20 cellular contexts compared by ENCODE assay signal in genomic region chr9:128901379-128901778, GRCh38. TPM values are rescaled to one million over a fixed set of nuclear protein-coding genes. Genes with fewer than 3 reads are reported as not detected.
A peak's percentile ranks its signal among the peaks of the same experiment; 100 is the strongest.
DNase-seq lines count a peak whose midpoint lies in the region; ATAC-seq, FAIRE-seq and TF ChIP-seq lines count a peak whose summit lies in the region.
"Had no signal": no experiment of that assay in that cellular context is flagged by ENCODE, and none has a peak within 500 bp of the region (broad histone marks: within the 10 kb centered on the region; RNA-seq: fewer than 3 reads in every experiment).

No MANE protein-coding gene starts in this region.

- FAIRE-seq in GM19239 (lab: Jason Lieb, UNC) = no peak
- FAIRE-seq: astrocyte, GM18507, kidney had no signal

- peaks cover 72% of the 10 kb centered on the region for H3K4me1 ChIP-seq in effector memory CD4-positive, alpha-beta T cell (ENCODE audit: control insufficient read depth, insufficient read depth, low read length, poor library complexity, severe bottlenecking)
- H3K4me1 ChIP-seq in stomach = peaks cover 22 to 69% (median 45%) of the 10 kb centered on the region in 4 donors

- H3K4me3 ChIP-seq in SU-DHL-6 (ENCODE audit: insufficient read depth, low read length, poor library complexity, severe bottlenecking) (no peak overlapping the region), stomach (no peak overlapping the region)
- no peak overlapping the region for H3K4me3 ChIP-seq in effector memory CD4-positive, alpha-beta T cell (ENCODE audit: insufficient read depth, low read depth, low read length, poor library complexity, severe bottlenecking)

- H3F3A ChIP-seq in SU-DHL-6 (ENCODE audit: insufficient read depth) = no peaks in the 10 kb centered on the region

- H3K9ac ChIP-seq in SU-DHL-6 (ENCODE audit: low read length) = peak overlapping the region; percentile 51

- peak overlapping the region; percentile 97 for H3K27ac Mint-ChIP-seq in T-helper 1 cell treated with Interleukin-12 subunit alpha and Interleukin-12 subunit beta and Interleukin-4 antibody, amounts not matched to agents 30 μg/mL and 1 μg/mL, for 36 hours
- H3K27ac Mint-ChIP-seq: nephron had no signal

- H3K9me3 Mint-ChIP-seq in T-helper 1 cell treated with Interleukin-12 subunit alpha and Interleukin-12 subunit beta and Interleukin-4 antibody, amounts not matched to agents 30 μg/mL and 1 μg/mL, for 36 hours = no peaks in the 10 kb centered on the region
- H3K9me3 Mint-ChIP-seq: nephron had no signal

- H3K4me1 Mint-ChIP-seq in T-helper 1 cell treated with Interleukin-12 subunit alpha and Interleukin-12 subunit beta and Interleukin-4 antibody, amounts not matched to agents 30 μg/mL and 1 μg/mL, for 36 hours (ENCODE audit: low read depth) = peaks cover 53% of the 10 kb centered on the region

- no peak for TF ChIP-seq EP300 in stomach (IDR thresholded peaks at IDR 0.05)

- peak overlapping the region; percentile 76 for H3K27ac ChIP-seq in SU-DHL-6 (ENCODE audit: low read depth, low read length)
- peak overlapping the region; percentile 82 for H3K27ac ChIP-seq in effector memory CD4-positive, alpha-beta T cell (ENCODE audit: insufficient read depth, low read length, poor library complexity, severe bottlenecking)
- peak overlapping the region in 4 of 5 donors; percentile 55 to 78 (median 73) for H3K27ac ChIP-seq in stomach

- H3K27me3 ChIP-seq in SU-DHL-6 (ENCODE audit: low read length) (no peaks in the 10 kb centered on the region), stomach (no peaks in the 10 kb centered on the region)
- H3K27me3 ChIP-seq in effector memory CD4-positive, alpha-beta T cell (replicated peaks; ENCODE audit: control insufficient read depth, insufficient read depth, low read length, poor library complexity, severe bottlenecking) = no peaks in the 10 kb centered on the region

- no peaks in the 10 kb centered on the region for H3K9me2 ChIP-seq in SU-DHL-6 (replicated peaks; ENCODE audit: insufficient read depth, low read length)

- H3K4me3 Mint-ChIP-seq in T-helper 1 cell treated with Interleukin-12 subunit alpha and Interleukin-12 subunit beta and Interleukin-4 antibody, amounts not matched to agents 30 μg/mL and 1 μg/mL, for 36 hours = no peak overlapping the region
- H3K4me3 Mint-ChIP-seq: nephron had no signal

- no peak for ATAC-seq in HG02973 (IDR thresholded peaks at IDR 0.05; ENCODE audit: unreplicated experiment)

- H4K20me1 ChIP-seq in SU-DHL-6 (ENCODE audit: low read depth, low read length) = no peaks in the 10 kb centered on the region

- H3K36me3 ChIP-seq in SU-DHL-6 (ENCODE audit: low read length) (no peaks in the 10 kb centered on the region), stomach (peaks cover 21 to 34% (median 31%) of the 10 kb centered on the region in 4 donors)
- H3K36me3 ChIP-seq in effector memory CD4-positive, alpha-beta T cell (ENCODE audit: control insufficient read depth, insufficient read depth, low read length) = no peaks in the 10 kb centered on the region

- no peak for DNase-seq in T-helper 1 cell
- no peak for DNase-seq in effector memory CD4-positive, alpha-beta T cell
- DNase-seq in stomach = no peak
- DNase-seq in stimulated activated CD4-positive, alpha-beta T cell treated with anti-CD3 and anti-CD28 coated beads, Interleukin-2, amount 100 ng/mL, for 24 hours = no peak
- DNase-seq in GM19239 (ENCODE audit: insufficient read length, low spot score) = no peak
- DNase-seq: 8988T; activated T-cell treated with anti-CD3 and anti-CD28 coated beads, Interleukin-2, amount 50 U/mL, for 1 hour; foreskin melanocyte; Karpas-422; kidney; NCI-H187 treated with DMSO at 0.1 percent for 48 hours; Right ventricle myocardium superior; stimulated activated CD4-positive, alpha-beta T cell treated with anti-CD3 and anti-CD28 coated beads, Interleukin-4, amount 100 ng/mL, for 4 hours; stimulated activated naive CD4-positive, alpha-beta T cell treated with Interleukin-2 at 50 U/mL for 16 hours had no signal

- TF ChIP-seq POLR2A in stomach (IDR thresholded peaks at IDR 0.05) = no peak

- intact Hi-C loops in stomach (cut with DNase I; ENCODE audit: low total_unique reads) = no loop called here

- TF ChIP-seq CTCF in SU-DHL-6 (IDR thresholded peaks at IDR 0.05; ENCODE audit: insufficient read depth, low read length, poor library complexity, severe bottlenecking) = no peak
- TF ChIP-seq CTCF in stomach (IDR thresholded peaks at IDR 0.05) = no peak

- H3K79me2 ChIP-seq in SU-DHL-6 (ENCODE audit: insufficient read depth, low read length) = peaks cover 13% of the 10 kb centered on the region; the same call in 1 of the 2 replicates

- WGBS in stomach, 5 donors = 69 to 93% (median 87%) methylated on average over 4 to 7 of the region's 7 CpGs

- H3K27me3 Mint-ChIP-seq in T-helper 1 cell treated with Interleukin-12 subunit alpha and Interleukin-12 subunit beta and Interleukin-4 antibody, amounts not matched to agents 30 μg/mL and 1 μg/mL, for 36 hours (ENCODE audit: low read depth) = no peaks in the 10 kb centered on the region

- H3K4me2 ChIP-seq in SU-DHL-6 (ENCODE audit: low read depth, low read length, poor library complexity, severe bottlenecking) = peak overlapping the region; percentile 39

- H3K9me3 ChIP-seq in SU-DHL-6 (ENCODE audit: insufficient read depth, low read length) (no peaks in the 10 kb centered on the region), stomach (no peaks in the 10 kb centered on the region)
- H3K9me3 ChIP-seq in effector memory CD4-positive, alpha-beta T cell (ENCODE audit: control insufficient read depth, low read length) = no peaks in the 10 kb centered on the region

- no peak overlapping the region for H2AFZ ChIP-seq in SU-DHL-6 (ENCODE audit: low read depth, low read length, severe bottlenecking)

- H3K36me3 Mint-ChIP-seq in T-helper 1 cell treated with Interleukin-12 subunit alpha and Interleukin-12 subunit beta and Interleukin-4 antibody, amounts not matched to agents 30 μg/mL and 1 μg/mL, for 36 hours (ENCODE audit: low read depth) = peaks cover 18% of the 10 kb centered on the region

RNA-seq across cellular contexts. Expression of gene PHYHD1, which starts 19.4 kb away (rescaled TPM):
- total RNA-seq in stomach = 10 to 100 TPM in 4 of 5 donors, 1 to 10 TPM in 1; 1.4 to 37.3 (median 13.8) TPM
- 10 to 100 TPM; 43.9 to 55.8 (median 49.1) TPM for polyA plus RNA-seq in stomach

RNA-seq across cellular contexts. Expression of gene LRRC8A, which starts 19.4 kb away (rescaled TPM):
- total RNA-seq in stomach = 10 to 100 TPM; 14.7 to 63.7 (median 25.1) TPM
- 10 to 100 TPM; 11.2 to 22.7 (median 13.6) TPM for polyA plus RNA-seq in stomach

RNA-seq across cellular contexts. Expression of gene KYAT1, which starts 19.6 kb away (rescaled TPM):
- 10 to 100 TPM in 2 of 5 donors, 1 to 10 TPM in 2, under 1 TPM in 1; 0.58 to 25.7 (median 6.1) TPM for total RNA-seq in stomach
- polyA plus RNA-seq in stomach = 1 to 10 TPM; 4.8 to 7.5 (median 5.3) TPM

RNA-seq across cellular contexts. Expression of gene DOLK, which starts 46.0 kb away (rescaled TPM):
- 10 to 100 TPM in 1 of 5 donors, 1 to 10 TPM in 3, under 1 TPM in 1; 0.58 to 17.1 (median 9.4) TPM for total RNA-seq in stomach
- polyA plus RNA-seq in stomach = 1 to 10 TPM; 3.2 to 8.1 (median 6.2) TPM

RNA-seq across cellular contexts. Expression of gene NUP188, which starts 46.1 kb away (rescaled TPM):
- total RNA-seq in stomach = 10 to 100 TPM; 26.3 to 79.9 (median 51.0) TPM
- polyA plus RNA-seq in stomach = 10 to 100 TPM in 1 of 3 donors, 1 to 10 TPM in 2; 4.4 to 10.1 (median 9.9) TPM
